ENCODE assay signal across 12 cellular contexts in the genomic region with DNA sequence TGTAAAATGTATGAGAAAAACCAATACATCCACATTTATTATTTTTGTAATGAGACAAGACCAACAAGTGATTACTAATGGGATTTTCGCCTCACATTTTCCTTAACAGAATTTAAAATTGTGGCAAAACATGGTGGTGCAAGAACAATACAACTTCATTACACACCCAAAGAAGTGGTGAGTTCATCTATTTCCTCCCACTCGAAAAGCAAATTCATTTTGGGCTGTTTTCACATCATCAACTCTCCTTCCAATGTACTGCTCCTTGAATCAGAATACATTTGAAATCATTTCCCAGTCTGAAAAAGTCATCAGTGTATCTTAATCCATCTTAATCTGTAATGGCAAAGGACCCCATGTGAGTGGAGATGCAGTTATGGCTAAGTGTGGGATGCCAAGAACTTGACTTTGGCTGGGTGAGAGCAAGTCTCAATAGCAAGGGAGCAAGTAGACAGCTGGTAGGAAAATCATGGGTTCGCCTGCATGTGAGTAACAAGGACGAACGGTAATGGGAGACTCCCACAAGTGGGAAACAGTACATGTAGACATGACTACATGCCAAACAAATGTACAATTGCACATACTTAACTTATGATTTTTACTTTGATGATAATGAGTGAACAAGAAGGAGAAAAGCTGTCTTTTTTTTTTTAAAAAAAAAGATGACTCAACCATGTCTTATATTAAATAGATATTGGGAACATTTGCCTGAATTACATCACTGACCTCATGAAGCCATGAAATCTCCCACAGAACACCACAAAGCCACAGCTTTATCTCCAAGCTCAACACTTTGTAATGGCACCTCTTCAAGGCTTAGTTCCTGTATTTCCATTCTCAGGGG. TPM values are rescaled to one million over a fixed set of nuclear protein-coding genes. Genes with fewer than 3 reads are reported as not detected.
DNase-seq lines count a peak whose midpoint lies in the region; ATAC-seq lines count a peak whose summit lies in the region.
"Had no signal": no experiment of that assay in that cellular context is flagged by ENCODE, and none has a peak within 500 bp of the region (broad histone marks: within the 10 kb centered on the region; RNA-seq: fewer than 3 reads in every experiment).

No MANE protein-coding gene starts in this region.

- H3K4me1 Mint-ChIP-seq in activated naive CD8-positive, alpha-beta T cell (ENCODE audit: low read depth): peaks cover 88% of the 10 kb centered on the region
- H3K4me1 Mint-ChIP-seq in activated naive CD8-positive, alpha-beta T cell treated with anti-CD3 and anti-CD28 coated beads for 36 hours: peaks cover 80% of the 10 kb centered on the region
- H3K4me1 Mint-ChIP-seq in stimulated activated naive CD8-positive, alpha-beta T cell treated with anti-CD3 and anti-CD28 coated beads, Interleukin-15, Interleukin-2, amounts not matched to agents 100 ng/mL and 50 ng/mL, for 24 hours (ENCODE audit: low read depth): peaks cover 94% of the 10 kb centered on the region

- no peaks in the 10 kb centered on the region for H3K27me3 Mint-ChIP-seq in activated naive CD8-positive, alpha-beta T cell
- no peaks in the 10 kb centered on the region for H3K27me3 Mint-ChIP-seq in activated naive CD8-positive, alpha-beta T cell treated with anti-CD3 and anti-CD28 coated beads for 36 hours
- H3K27me3 Mint-ChIP-seq in stimulated activated naive CD8-positive, alpha-beta T cell treated with anti-CD3 and anti-CD28 coated beads, Interleukin-15, Interleukin-2, amounts not matched to agents 100 ng/mL and 50 ng/mL, for 24 hours: no peaks in the 10 kb centered on the region
- H3K27me3 Mint-ChIP-seq: naive thymus-derived CD8-positive, alpha-beta T cell had no signal

- no peak for ATAC-seq in HG03196 (IDR thresholded peaks at IDR 0.05; ENCODE audit: unreplicated experiment)
- ATAC-seq: naive thymus-derived CD8-positive, alpha-beta T cell had no signal

- DNase-seq in activated naive CD8-positive, alpha-beta T cell treated with anti-CD3 and anti-CD28 coated beads for 36 hours: no peak
- DNase-seq in OCI-M1 (lab: John Stamatoyannopoulos, UW): peak; percentile 94
- peak; percentile 23 for DNase-seq in fibroblast of gingiva (ENCODE audit: low read depth)
- DNase-seq in NCI-H2107 treated with DMSO at 0.1 percent for 48 hours (lab: John Stamatoyannopoulos, UW; ENCODE audit: unreplicated experiment): no peak
- no peak for DNase-seq in HuH-7 (ENCODE audit: low spot score)
- DNase-seq: effector CD8-positive, alpha-beta T cell; naive thymus-derived CD8-positive, alpha-beta T cell; NCI-H187 treated with DMSO at 0.1 percent for 48 hours; T1000 had no signal

- H3K9me3 Mint-ChIP-seq in activated naive CD8-positive, alpha-beta T cell (ENCODE audit: low read depth): no peaks in the 10 kb centered on the region
- no peaks in the 10 kb centered on the region for H3K9me3 Mint-ChIP-seq in activated naive CD8-positive, alpha-beta T cell treated with anti-CD3 and anti-CD28 coated beads for 36 hours
- H3K9me3 Mint-ChIP-seq in stimulated activated naive CD8-positive, alpha-beta T cell treated with anti-CD3 and anti-CD28 coated beads, Interleukin-15, Interleukin-2, amounts not matched to agents 100 ng/mL and 50 ng/mL, for 24 hours: no peaks in the 10 kb centered on the region
- H3K9me3 Mint-ChIP-seq: naive thymus-derived CD8-positive, alpha-beta T cell had no signal

- peak overlapping the region; percentile 81 for H3K27ac Mint-ChIP-seq in activated naive CD8-positive, alpha-beta T cell
- H3K27ac Mint-ChIP-seq in activated naive CD8-positive, alpha-beta T cell treated with anti-CD3 and anti-CD28 coated beads for 36 hours: no peak overlapping the region
- peak overlapping the region; percentile 57 for H3K27ac Mint-ChIP-seq in stimulated activated naive CD8-positive, alpha-beta T cell treated with anti-CD3 and anti-CD28 coated beads, Interleukin-15, Interleukin-2, amounts not matched to agents 100 ng/mL and 50 ng/mL, for 24 hours

- H3K36me3 Mint-ChIP-seq in activated naive CD8-positive, alpha-beta T cell: peaks cover 26% of the 10 kb centered on the region
- H3K36me3 Mint-ChIP-seq in activated naive CD8-positive, alpha-beta T cell treated with anti-CD3 and anti-CD28 coated beads for 36 hours: peaks cover 13% of the 10 kb centered on the region
- peaks cover 14% of the 10 kb centered on the region for H3K36me3 Mint-ChIP-seq in stimulated activated naive CD8-positive, alpha-beta T cell treated with anti-CD3 and anti-CD28 coated beads, Interleukin-15, Interleukin-2, amounts not matched to agents 100 ng/mL and 50 ng/mL, for 24 hours (ENCODE audit: low read depth)

- H3K4me3 Mint-ChIP-seq in activated naive CD8-positive, alpha-beta T cell: no peak overlapping the region
- H3K4me3 Mint-ChIP-seq in activated naive CD8-positive, alpha-beta T cell treated with anti-CD3 and anti-CD28 coated beads for 36 hours: no peak overlapping the region
- no peak overlapping the region for H3K4me3 Mint-ChIP-seq in stimulated activated naive CD8-positive, alpha-beta T cell treated with anti-CD3 and anti-CD28 coated beads, Interleukin-15, Interleukin-2, amounts not matched to agents 100 ng/mL and 50 ng/mL, for 24 hours

RNA-seq across cellular contexts. Expression of a gene that starts 46.0 kb away (rescaled TPM):
- 10 to 100 TPM; 16.6 to 18.0 TPM for total RNA-seq in activated naive CD8-positive, alpha-beta T cell treated with anti-CD3 and anti-CD28 coated beads for 36 hours

Comparison
In these comparisons a context has a peak if more than half of its experiments do, and no peak if none do; other contexts are left out.
1. DNase-seq: peak in OCI-M1 (single experiment) and fibroblast of gingiva (single experiment); none in activated naive CD8-positive, alpha-beta T cell treated with anti-CD3 and anti-CD28 coated beads for 36 hours (single experiment), NCI-H2107 treated with DMSO at 0.1 percent for 48 hours (single experiment) and HuH-7 (single experiment).